Comparison of ENCODE assay signal across 12 cellular contexts in genomic region chr7:140263277-140263676, GRCh38.
DNase-seq lines count a peak whose midpoint lies in the region; ATAC-seq, FAIRE-seq and TF ChIP-seq lines count a peak whose summit lies in the region.
"Had no signal": no experiment of that assay in that cellular context is flagged by ENCODE, and none has a peak within 500 bp of the region (broad histone marks: within the 10 kb centered on the region; RNA-seq: fewer than 3 reads in every experiment).

No MANE protein-coding gene starts in this region.

- intact Hi-C loops in sciatic nerve (cut with DNase I) (no loop called here), left lung (cut with DNase I) (no loop called here)

- H3K36me3 Mint-ChIP-seq in activated naive CD4-positive, alpha-beta T cell treated with anti-CD3 and anti-CD28 coated beads, Interleukin-2, amount 50 U/mL, for 24 hours, result no peaks in the 10 kb centered on the region
- peaks cover 2% of the 10 kb centered on the region for H3K36me3 Mint-ChIP-seq in activated naive CD8-positive, alpha-beta T cell

- FAIRE-seq in GM12892 (lab: Jason Lieb, UNC), result no peak

- no peaks in the 10 kb centered on the region for H3K4me1 ChIP-seq in left lung

- peaks cover 0 to 8% of the 10 kb centered on the region in 2 donors for H3K27me3 ChIP-seq in left lung
- H3K27me3 ChIP-seq: ovary had no signal

- H3K9me3 Mint-ChIP-seq in activated naive CD4-positive, alpha-beta T cell treated with anti-CD3 and anti-CD28 coated beads, Interleukin-2, amount 50 U/mL, for 24 hours, result no peaks in the 10 kb centered on the region
- no peaks in the 10 kb centered on the region for H3K9me3 Mint-ChIP-seq in activated naive CD8-positive, alpha-beta T cell (ENCODE audit: low read depth)

- peak overlapping the region in 1 of 2 donors; percentile 31 for H3K27ac ChIP-seq in left lung
- H3K27ac ChIP-seq: ovary had no signal

- H3K27ac Mint-ChIP-seq in activated naive CD4-positive, alpha-beta T cell treated with anti-CD3 and anti-CD28 coated beads, Interleukin-2, amount 50 U/mL, for 24 hours, result peak overlapping the region; percentile 69
- H3K27ac Mint-ChIP-seq in activated naive CD8-positive, alpha-beta T cell, result peak overlapping the region; percentile 83

- no peaks in the 10 kb centered on the region for H3K9me3 ChIP-seq in left lung
- H3K9me3 ChIP-seq: ovary had no signal

- H3K4me1 Mint-ChIP-seq in activated naive CD4-positive, alpha-beta T cell treated with anti-CD3 and anti-CD28 coated beads, Interleukin-2, amount 50 U/mL, for 24 hours, result peaks cover 59% of the 10 kb centered on the region
- H3K4me1 Mint-ChIP-seq in activated naive CD8-positive, alpha-beta T cell (ENCODE audit: low read depth), result peaks cover 65% of the 10 kb centered on the region

- no peak overlapping the region for H3K4me3 ChIP-seq in left lung
- H3K4me3 ChIP-seq: ovary had no signal

- peak overlapping the region; percentile 51 for H3K4me3 Mint-ChIP-seq in activated naive CD4-positive, alpha-beta T cell treated with anti-CD3 and anti-CD28 coated beads, Interleukin-2, amount 50 U/mL, for 24 hours
- H3K4me3 Mint-ChIP-seq in activated naive CD8-positive, alpha-beta T cell, result peak overlapping the region; percentile 65

- H3K27me3 Mint-ChIP-seq in activated naive CD4-positive, alpha-beta T cell treated with anti-CD3 and anti-CD28 coated beads, Interleukin-2, amount 50 U/mL, for 24 hours, result no peaks in the 10 kb centered on the region
- H3K27me3 Mint-ChIP-seq in activated naive CD8-positive, alpha-beta T cell, result no peaks in the 10 kb centered on the region

- no peak for TF ChIP-seq CTCF in left lung (IDR thresholded peaks at IDR 0.05)

- ATAC-seq in sciatic nerve (no peak), left lung (no peak)
- ATAC-seq: SK-N-SH treated with all-trans-retinoic acid at 6 μM for 48 hours had no signal

- TF ChIP-seq POLR2A in GM12892 (IDR thresholded peaks at IDR 0.05; ENCODE audit: low read depth, low read length), result no peak

- no peaks in the 10 kb centered on the region for H3K36me3 ChIP-seq in left lung
- H3K36me3 ChIP-seq: ovary had no signal

- DNase-seq in activated naive CD4-positive, alpha-beta T cell treated with anti-CD3 and anti-CD28 coated beads, Interleukin-2, amount 50 U/mL, for 16 hours, result no peak
- DNase-seq in T follicular helper cell (ENCODE audit: low read depth) (peak; percentile 18), sciatic nerve (ENCODE audit: low spot score) (no peak), GM12892 (ENCODE audit: insufficient read length) (no peak), left lung (no peak)
- peak; percentile 2 for DNase-seq in stimulated activated CD8-positive, alpha-beta memory T cell treated with anti-CD3 and anti-CD28 coated beads, Interleukin-15, amount 100 ng/mL, for 1 hour (ENCODE audit: low read depth)
- DNase-seq: mesenchymal stem cell, NCI-H1092, ovary had no signal

Comparison
In these comparisons a context has a peak if more than half of its experiments do, and no peak if none do; other contexts are left out.
1. DNase-seq: peak in T follicular helper cell (single experiment) and stimulated activated CD8-positive, alpha-beta memory T cell treated with anti-CD3 and anti-CD28 coated beads, Interleukin-15, amount 100 ng/mL, for 1 hour (single experiment); none in activated naive CD4-positive, alpha-beta T cell treated with anti-CD3 and anti-CD28 coated beads, Interleukin-2, amount 50 U/mL, for 16 hours (single experiment), sciatic nerve (single experiment), GM12892 (single experiment) and left lung (0 of 2).